Comparison of ENCODE assay signal across 29 cellular contexts in genomic region chr19:38717855-38718254, GRCh38. TPM values are rescaled to one million over a fixed set of nuclear protein-coding genes. Genes with fewer than 3 reads are reported as not detected.
DNase-seq lines count a peak whose midpoint lies in the region; ATAC-seq and TF ChIP-seq lines count a peak whose summit lies in the region.
"Had no signal": no experiment of that assay in that cellular context is flagged by ENCODE, and none has a peak within 500 bp of the region (broad histone marks: within the 10 kb centered on the region; RNA-seq: fewer than 3 reads in every experiment).

No MANE protein-coding gene starts in this region.

- no peaks in the 10 kb centered on the region for H3K9me3 ChIP-seq in right atrium auricular region
- no peaks in the 10 kb centered on the region for H3K9me3 ChIP-seq in gastrocnemius medialis
- H3K9me3 ChIP-seq: SJCRH30 had no signal

- H3K27me3 ChIP-seq in right atrium auricular region (no peaks in the 10 kb centered on the region), gastrocnemius medialis (no peaks in the 10 kb centered on the region)
- H3K27me3 ChIP-seq: SJCRH30 had no signal

- DNase-seq in right atrium auricular region (ENCODE audit: low spot score) (no peak), left ventricle myocardium superior (no peak), coronary artery (ENCODE audit: low spot score) (no peak), gastrocnemius medialis (no peak), left lobe of liver (ENCODE audit: low spot score) (no peak), activated gamma-delta T cell treated with Interleukin-2 at 50 U/mL for 16 hours (no peak)
- DNase-seq: activated B cell treated with CpG ODN at 0.5 μM for 24 hours; activated CD8-positive, alpha-beta memory T cell treated with anti-CD3 and anti-CD28 coated beads, Interleukin-2, amount 10 ng/mL, durations not matched to agents 7 days and 5 days; activated naive CD4-positive, alpha-beta T cell treated with Interleukin-2 at 50 U/mL for 16 hours; activated T-cell treated with anti-CD3 and anti-CD28 coated beads, Interleukin-2, amount 50 U/mL, for 72 hours; CD8-positive, alpha-beta T cell; dermis blood vessel endothelial cell; DMS 273 treated with DMSO at 0.1 percent for 48 hours; EL; GM23248; naive B cell; NCI-H1694; NCI-H2171; NCI-H524; NK-92 treated with Interleukin-12 subunit alpha and Interleukin-12 subunit beta, amount 100 ng/mL, for 24 hours; SJCRH30 had no signal

- TF ChIP-seq CTCF in right atrium auricular region (IDR thresholded peaks at IDR 0.05) (no peak), coronary artery (IDR thresholded peaks at IDR 0.05) (no peak), gastrocnemius medialis (IDR thresholded peaks at IDR 0.05 in 4 of 5, conservative IDR thresholded peaks at IDR 0.05 in 1 of 5) (no peak)

- H3K27ac ChIP-seq in right atrium auricular region (peak overlapping the region; percentile 82 to 93), coronary artery (peak overlapping the region; percentile 83 to 95), gastrocnemius medialis (peak overlapping the region in 3 of 4 donors; percentile 51 to 78 (median 56))
- H3K27ac ChIP-seq: GM23248, SJCRH30 had no signal

- no peak overlapping the region for H3K4me3 ChIP-seq in right atrium auricular region
- H3K4me3 ChIP-seq in coronary artery: no peak overlapping the region
- H3K4me3 ChIP-seq in gastrocnemius medialis: no peak overlapping the region
- H3K4me3 ChIP-seq: GM12878, GM23248, SJCRH30, skin epidermis had no signal

- peaks cover 0 to 92% of the 10 kb centered on the region in 2 donors for H3K4me1 ChIP-seq in right atrium auricular region
- H3K4me1 ChIP-seq in gastrocnemius medialis: peaks cover 39 to 40% of the 10 kb centered on the region in 2 donors

- no peak for TF ChIP-seq POLR2A in gastrocnemius medialis (IDR thresholded peaks at IDR 0.05)

- peaks cover 98% of the 10 kb centered on the region for H3K36me3 ChIP-seq in right atrium auricular region
- H3K36me3 ChIP-seq in gastrocnemius medialis: peaks cover 4 to 47% of the 10 kb centered on the region in 2 donors

- intact Hi-C loops in left ventricle myocardium superior (cut with micrococcal nuclease) (no loop called here), gastrocnemius medialis (cut with DNase I; ENCODE audit: low total_unique reads) (loop anchor here (10.0 kb wide), 2 partner anchors 73 to 333 kb away; partner anchors contain the start of genes ACTN4, GGN and SPRED3)

- in situ Hi-C loops in gastrocnemius medialis (cut with MboI; ENCODE audit: low sequenced_read_pairs in 4 of 4): no loop called here

- no peak for ATAC-seq in left ventricle myocardium superior
- ATAC-seq in gastrocnemius medialis: no peak
- ATAC-seq in GM21367 (IDR thresholded peaks at IDR 0.05; ENCODE audit: unreplicated experiment): no peak
- no peak for ATAC-seq in left lobe of liver
- no peak for ATAC-seq in GM18909 (IDR thresholded peaks at IDR 0.05; ENCODE audit: poor library complexity, unreplicated experiment)
- ATAC-seq: activated CD8-positive, alpha-beta memory T cell treated with anti-CD3 and anti-CD28 coated beads, Interleukin-2, amount 10 ng/mL, durations not matched to agents 7 days and 5 days; CD8-positive, alpha-beta T cell; GM12878 had no signal

RNA-seq across cellular contexts. Expression of gene CAPN12, which starts 26.4 kb away (rescaled TPM):
- under 1 TPM; 0.74 to 0.90 TPM for total RNA-seq in right atrium auricular region
- total RNA-seq in left ventricle myocardium superior: not detected
- total RNA-seq in gastrocnemius medialis: under 1 TPM in 1 of 4 donors, not detected in 3; 0.42 TPM
- 30.9 TPM for total RNA-seq in left lobe of liver
- total RNA-seq: dermis blood vessel endothelial cell, LHCN-M2, SJCRH30 had no signal

RNA-seq across cellular contexts. Expression of gene LGALS7, which starts 55.5 kb away (rescaled TPM):
- total RNA-seq in right atrium auricular region: not detected
- total RNA-seq in left ventricle myocardium superior: not detected
- total RNA-seq in gastrocnemius medialis: not detected
- total RNA-seq in left lobe of liver: not detected
- total RNA-seq: activated B cell treated with CpG ODN at 0.5 μM for 24 hours; activated CD8-positive, alpha-beta memory T cell treated with anti-CD3 and anti-CD28 coated beads, Interleukin-2, amount 10 ng/mL, durations not matched to agents 7 days and 5 days; activated T-cell treated with anti-CD3 and anti-CD28 coated beads, Interleukin-2, amount 50 U/mL, for 72 hours; B cell; CD8-positive, alpha-beta T cell; dermis blood vessel endothelial cell; GM12878; GM23248; LHCN-M2; mesothelial cell of epicardium; subcutaneous adipose tissue had no signal

Comparison
In these comparisons a context has a peak if more than half of its experiments do, and no peak if none do; other contexts are left out.
1. RNA of gene CAPN12, which starts 26.4 kb away (total RNA-seq): 30.9 TPM in left lobe of liver (single experiment); 0.74 to 0.90 TPM in right atrium auricular region, 0.42 TPM in gastrocnemius medialis and not detected in left ventricle myocardium superior (single experiment); every median in the first group is over 10 times any median in the second.
2. Peak in every context shown above with its lines, with median percentiles within 50 percentile points of each other: H3K27ac ChIP-seq.